In the genomic region with DNA sequence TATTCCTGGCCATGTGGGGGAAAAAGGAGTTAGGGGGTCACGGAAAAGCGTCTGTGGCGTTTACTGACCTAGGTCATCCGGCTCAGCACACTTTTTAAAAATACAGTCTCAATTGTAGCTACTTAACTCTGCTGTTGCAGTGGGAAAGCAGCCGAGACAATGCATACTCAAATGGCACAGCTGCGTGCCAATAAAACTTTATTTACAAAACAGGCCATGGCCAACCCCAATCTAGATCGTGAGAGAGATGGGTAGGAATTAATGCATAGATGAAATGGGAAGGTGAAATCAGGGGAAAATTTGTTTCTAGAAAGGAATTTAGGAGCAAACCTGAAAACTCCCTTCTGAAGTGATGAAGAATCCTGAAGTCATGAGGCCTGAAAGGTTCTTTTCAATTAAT, we compare ENCODE assay signal across 24 cellular contexts.
"Had no signal": no experiment of that assay in that cellular context is flagged by ENCODE, and none has a peak within 500 bp of the region (broad histone marks: within the 10 kb centered on the region; RNA-seq: fewer than 3 reads in every experiment).

No MANE protein-coding gene starts in this region.

- DNase-seq: Karpas-422, KG1, MG63, NCI-H1092, NCI-H1105 treated with DMSO at 0.1 percent for 48 hours, NCI-H1417 treated with DMSO at 0.1 percent for 48 hours, NCI-H146, NCI-H1694 treated with DMSO at 0.1 percent for 48 hours, NCI-H1930, NCI-H2081, NCI-H2107, NCI-H2171, NCI-H226, NCI-H446, NCI-H510A, NCI-H524 treated with DMSO at 0.1 percent for 48 hours, NCI-H69, NCI-H774, Right ventricle myocardium superior, RPMI8226, SIG-M5 had no signal

- H3K36me3 ChIP-seq: MG63, SJSA1 had no signal

- H3K4me3 ChIP-seq: MG63, SJSA1, SK-N-MC had no signal

- FAIRE-seq: RCC 7860 had no signal

- H3K9me3 ChIP-seq: MG63, SJSA1 had no signal

- H3K27ac ChIP-seq: SJSA1, SK-N-MC had no signal

- H3K27me3 ChIP-seq: MG63, SJSA1 had no signal
